Comparison of ENCODE assay signal across 1 cellular context in genomic region chr7:78125884-78126283, GRCh38.
TF ChIP-seq lines count a peak whose summit lies in the region.

No MANE protein-coding gene starts in this region.

TF ChIP-seq in HepG2, 621 proteins besides CTCF, POLR2A, EP300 and RAD21 (continued from another document):
- peak; percentile 64; the same call in 1 of the 2 replicates for TF ChIP-seq ZNF609 (CRISPR knock-in tag; IDR thresholded peaks at IDR 0.05; ENCODE audit: borderline replicate concordance)
- peak; percentile 76 for TF ChIP-seq FOSL2 (CRISPR knock-in tag; IDR thresholded peaks at IDR 0.05)
- no peak for TF ChIP-seq CBX2 (IDR thresholded peaks at IDR 0.05; ENCODE audit: low read depth, low read length)
- no peak for TF ChIP-seq CBX2 (CRISPR knock-in tag; IDR thresholded peaks at IDR 0.05; ENCODE audit: low read depth)
- TF ChIP-seq, protein P1, sequence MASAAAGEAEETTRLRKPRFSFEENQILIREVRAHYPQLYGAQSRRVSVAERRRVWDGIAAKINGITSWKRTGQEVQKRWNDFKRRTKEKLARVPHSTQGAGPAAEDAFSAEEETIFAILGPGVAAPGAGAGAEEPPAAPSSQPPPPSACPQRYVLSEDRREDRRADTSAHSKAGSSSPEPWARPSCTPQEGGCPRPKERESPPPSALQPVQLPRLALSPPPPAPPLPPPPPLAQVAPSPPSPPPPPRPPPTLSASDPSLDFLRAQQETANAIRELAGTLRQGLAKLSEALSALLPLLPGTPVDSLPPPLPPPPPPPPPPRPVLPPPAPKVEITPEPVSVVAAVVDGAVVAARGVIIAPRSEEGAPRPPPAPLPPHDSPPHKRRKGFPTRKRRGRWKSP (CRISPR knock-in tag; IDR thresholded peaks at IDR 0.05), result no peak
- TF ChIP-seq JUN (CRISPR knock-in tag; IDR thresholded peaks at IDR 0.05), result 0 out of 2 replicates have a peak, but pooled peaks have one; percentile 36
- TF ChIP-seq ATF4 (CRISPR knock-in tag; IDR thresholded peaks at IDR 0.05), result peak in 1 of 2 experiments; percentile 73; a peak in 2 of 4 replicates
- TF ChIP-seq ZNF660 (CRISPR knock-in tag; IDR thresholded peaks at IDR 0.05; ENCODE audit: borderline replicate concordance, low read depth), result no peak
- 0 out of 2 replicates have a peak, but pooled peaks have one; percentile 15 for TF ChIP-seq NR2F6 (IDR thresholded peaks at IDR 0.05)
- no peak for TF ChIP-seq NR2F6 (CRISPR knock-in tag; IDR thresholded peaks at IDR 0.05)
- peak; percentile 30; the same call in 1 of the 2 replicates for TF ChIP-seq SMAD3 (CRISPR knock-in tag; IDR thresholded peaks at IDR 0.05)
- TF ChIP-seq ETV5 (CRISPR knock-in tag; IDR thresholded peaks at IDR 0.05; ENCODE audit: borderline replicate concordance), result no peak
- no peak for TF ChIP-seq SOX6 (IDR thresholded peaks at IDR 0.05)
- peak; percentile 38; the same call in 1 of the 2 replicates for TF ChIP-seq SOX6 (CRISPR knock-in tag; IDR thresholded peaks at IDR 0.05)
- 0 out of 2 replicates have a peak, but pooled peaks have one; percentile 17 for TF ChIP-seq PITX1 (CRISPR knock-in tag; IDR thresholded peaks at IDR 0.05)
- peak; percentile 40; the same call in 1 of the 2 replicates for TF ChIP-seq JUNB (CRISPR knock-in tag; IDR thresholded peaks at IDR 0.05; ENCODE audit: borderline replicate concordance)
- TF ChIP-seq PAXIP1 (CRISPR knock-in tag; conservative IDR thresholded peaks at IDR 0.05), result peak; percentile 70
- TF ChIP-seq JUND (CRISPR knock-in tag; IDR thresholded peaks at IDR 0.05), result 0 out of 2 replicates have a peak, but pooled peaks have one; percentile 26
- TF ChIP-seq RBAK (CRISPR knock-in tag; IDR thresholded peaks at IDR 0.05), result no peak
- TF ChIP-seq ATF7 (IDR thresholded peaks at IDR 0.05), result peak; percentile 75
- no peak for TF ChIP-seq ATF7 (CRISPR knock-in tag; IDR thresholded peaks at IDR 0.05)
- TF ChIP-seq TEAD2 (CRISPR knock-in tag; IDR thresholded peaks at IDR 0.05), result no peak
